7 cellular contexts compared by ENCODE assay signal in genomic region chr5:43192558-43193170, GRCh38. TPM values are rescaled to one million over a fixed set of nuclear protein-coding genes. Genes with fewer than 3 reads are reported as not detected.
DNase-seq lines count a peak whose midpoint lies in the region; ATAC-seq and TF ChIP-seq lines count a peak whose summit lies in the region.

No MANE protein-coding gene starts in this region.

- ATAC-seq in GM18870 (IDR thresholded peaks at IDR 0.05; ENCODE audit: unreplicated experiment) (peak; percentile 8), HG02885 (IDR thresholded peaks at IDR 0.05; ENCODE audit: poor library complexity, unreplicated experiment) (peak; percentile 33), SK-N-SH treated with all-trans-retinoic acid at 6 μM for 48 hours (peak; percentile 46)

- H3K4me3 ChIP-seq in cardiac fibroblast (replicated peaks in 1 of 2; ENCODE audit: low read depth in 2 of 2, low read length in 2 of 2): peak overlapping the region; percentile 61 to 62
- peak overlapping the region; percentile 16 for H3K4me3 ChIP-seq in kidney epithelial cell (ENCODE audit: low read depth, low read length)

- H3K36me3 ChIP-seq in kidney epithelial cell (ENCODE audit: control insufficient read depth, insufficient read depth, low read length): no peaks in the 10 kb centered on the region

- TF ChIP-seq CTCF in cardiac fibroblast (IDR thresholded peaks at IDR 0.05; ENCODE audit: low read depth, low read length) (no peak), kidney epithelial cell (IDR thresholded peaks at IDR 0.05; ENCODE audit: insufficient read depth, low read length, poor library complexity, severe bottlenecking) (no peak)

- peak; percentile 19 to 41 for DNase-seq in cardiac fibroblast (ENCODE audit: low read depth in 2 of 2)
- DNase-seq in kidney epithelial cell (ENCODE audit: low read depth): no peak
- peak; percentile 3 to 15 for DNase-seq in stimulated activated CD4-positive, alpha-beta T cell treated with anti-CD3 and anti-CD28 coated beads, Interleukin-15, amount 100 ng/mL, for 48 hours (ENCODE audit: low read depth in 2 of 2)
- DNase-seq in NCI-H1694 (lab: John Stamatoyannopoulos, UW): no peak

- H3K27me3 ChIP-seq in kidney epithelial cell (ENCODE audit: control insufficient read depth, insufficient read depth, low read length): peaks cover 13% of the 10 kb centered on the region

TF ChIP-seq in SK-N-SH treated with all-trans-retinoic acid at 6 μM for 48 hours, 23 proteins besides CTCF, POLR2A, EP300 and RAD21:
- TF ChIP-seq SNAI2 (CRISPR knock-in tag; IDR thresholded peaks at IDR 0.05) (no peak), ZNF565 (CRISPR knock-in tag; conservative IDR thresholded peaks at IDR 0.05; ENCODE audit: low read depth) (no peak), PATZ1 (CRISPR knock-in tag; IDR thresholded peaks at IDR 0.05; ENCODE audit: borderline replicate concordance) (no peak), ARNTL (CRISPR knock-in tag; IDR thresholded peaks at IDR 0.05; ENCODE audit: borderline replicate concordance, low read depth) (no peak), RARB (CRISPR knock-in tag; IDR thresholded peaks at IDR 0.05) (no peak), ZC3H10 (CRISPR knock-in tag; IDR thresholded peaks at IDR 0.05) (no peak), TSHZ2 (CRISPR knock-in tag; IDR thresholded peaks at IDR 0.05) (no peak), ISL1 (CRISPR knock-in tag; IDR thresholded peaks at IDR 0.05) (no peak), TCF4 (CRISPR knock-in tag; IDR thresholded peaks at IDR 0.05; ENCODE audit: borderline replicate concordance) (no peak), POU6F1 (CRISPR knock-in tag; IDR thresholded peaks at IDR 0.05; ENCODE audit: borderline replicate concordance, low read depth) (no peak), ZFP30 (CRISPR knock-in tag; IDR thresholded peaks at IDR 0.05) (no peak), BACH2 (CRISPR knock-in tag; IDR thresholded peaks at IDR 0.05; ENCODE audit: borderline replicate concordance) (no peak), GLIS3 (CRISPR knock-in tag; IDR thresholded peaks at IDR 0.05) (no peak), CSDC2 (CRISPR knock-in tag; IDR thresholded peaks at IDR 0.05) (no peak), CSRNP3 (CRISPR knock-in tag; IDR thresholded peaks at IDR 0.05) (no peak), ZNF8 (CRISPR knock-in tag; IDR thresholded peaks at IDR 0.05) (no peak)

RNA-seq across cellular contexts. Expression of gene NIM1K, which starts 0.6 kb away (rescaled TPM):
- 0.07 and 0.21 TPM in 2 replicates for total RNA-seq in kidney epithelial cell

Comparison
In these comparisons a context has a peak if more than half of its experiments do, and no peak if none do; other contexts are left out.
1. DNase-seq: peak in cardiac fibroblast (2 of 2) and stimulated activated CD4-positive, alpha-beta T cell treated with anti-CD3 and anti-CD28 coated beads, Interleukin-15, amount 100 ng/mL, for 48 hours (2 of 2); none in kidney epithelial cell (single experiment) and NCI-H1694 (single experiment).
2. Peak in every context shown above with its lines, with median percentiles within 50 percentile points of each other: ATAC-seq.